In the genomic region with DNA sequence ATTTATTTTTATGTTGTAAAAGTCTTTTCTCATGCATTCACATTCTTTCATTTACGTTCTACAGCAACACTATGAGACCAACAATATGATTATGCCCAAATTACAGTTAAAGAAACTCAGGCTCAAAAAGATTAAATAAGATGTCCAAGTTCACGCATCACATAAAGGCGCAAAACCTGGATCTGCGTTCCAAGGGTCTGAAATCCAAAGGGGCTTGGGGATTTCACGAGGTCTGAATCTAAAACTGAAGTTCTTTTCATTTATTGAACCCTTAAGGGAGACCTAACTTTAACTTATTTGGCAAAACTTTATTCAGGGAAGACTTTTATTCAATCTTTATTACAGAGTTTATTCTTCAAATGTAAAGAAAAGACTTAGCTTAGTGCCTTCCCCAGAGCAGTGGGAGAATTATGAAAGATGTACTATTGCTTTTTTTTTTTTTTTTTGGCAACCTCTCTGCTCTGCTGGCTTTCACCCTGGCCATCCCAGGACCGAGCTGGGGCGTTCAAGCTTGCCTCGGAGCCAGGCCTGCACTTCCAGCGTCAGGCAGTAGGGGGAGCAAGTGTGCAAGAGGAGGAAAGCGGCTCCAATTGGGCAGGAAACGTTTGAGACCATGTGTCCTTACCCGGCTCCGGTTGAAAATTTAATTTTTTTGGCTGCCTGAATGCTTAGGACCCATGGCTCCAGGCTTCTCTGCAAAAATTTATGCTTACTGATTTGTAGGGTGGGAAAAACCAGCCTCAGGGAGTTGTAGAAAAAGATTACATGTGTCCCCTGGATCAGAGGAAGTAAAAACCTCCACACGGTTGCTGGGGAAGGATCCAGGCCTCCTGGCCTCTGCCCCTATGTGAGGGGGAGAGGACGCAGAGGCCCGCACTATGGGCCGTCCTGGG, we compare ENCODE assay signal across 7 cellular contexts.
A peak's percentile ranks its signal among the peaks of the same experiment; 100 is the strongest.
DNase-seq lines count a peak whose midpoint lies in the region; ATAC-seq, FAIRE-seq and TF ChIP-seq lines count a peak whose summit lies in the region.

No MANE protein-coding gene starts in this region.

- peak; percentile 59 for DNase-seq in GM18507 (ENCODE audit: extremely low spot score, insufficient read length, low read depth)
- peak; percentile 40 for DNase-seq in NCI-H2227 treated with DMSO at 0.1 percent for 48 hours (lab: John Stamatoyannopoulos, UW)
- peak; percentile 72 to 99 (median 88) for DNase-seq in activated CD4-positive, CD25-positive, alpha-beta regulatory T cell (lab: John Stamatoyannopoulos, UW)
- peak; percentile 97 to 98 for DNase-seq in cardiac fibroblast (ENCODE audit: low read depth in 2 of 2)
- no peak for DNase-seq in kidney epithelial cell (ENCODE audit: low read depth)
- peak; percentile 88 to 100 (median 90) for DNase-seq in stimulated activated CD4-positive, alpha-beta T cell treated with anti-CD3 and anti-CD28 coated beads, Interleukin-12 subunit alpha, Interleukin-12 subunit beta, amount 100 ng/mL, for 48 hours (ENCODE audit: low read depth in 2 of 3, low spot score in 1 of 3)

- peak; percentile 98 for TF ChIP-seq CTCF in cardiac fibroblast (IDR thresholded peaks at IDR 0.05; ENCODE audit: low read depth, low read length)
- peak; percentile 99 for TF ChIP-seq CTCF in kidney epithelial cell (IDR thresholded peaks at IDR 0.05; ENCODE audit: insufficient read depth, low read length, poor library complexity, severe bottlenecking)

- no peaks in the 10 kb centered on the region for H3K36me3 ChIP-seq in kidney epithelial cell (ENCODE audit: control insufficient read depth, insufficient read depth, low read length)

- no peak overlapping the region for H3K4me3 ChIP-seq in cardiac fibroblast (replicated peaks in 1 of 2; ENCODE audit: low read depth in 2 of 2, low read length in 2 of 2)
- H3K4me3 ChIP-seq in kidney epithelial cell (ENCODE audit: low read depth, low read length): no peak overlapping the region

- peak; percentile 65 for ATAC-seq in HG03135 (IDR thresholded peaks at IDR 0.05; ENCODE audit: unreplicated experiment)

- H3K27me3 ChIP-seq in kidney epithelial cell (ENCODE audit: control insufficient read depth, insufficient read depth, low read length): no peaks in the 10 kb centered on the region

- peak; percentile 92 for FAIRE-seq in GM18507 (lab: Jason Lieb, UNC)
